In the genomic region with DNA sequence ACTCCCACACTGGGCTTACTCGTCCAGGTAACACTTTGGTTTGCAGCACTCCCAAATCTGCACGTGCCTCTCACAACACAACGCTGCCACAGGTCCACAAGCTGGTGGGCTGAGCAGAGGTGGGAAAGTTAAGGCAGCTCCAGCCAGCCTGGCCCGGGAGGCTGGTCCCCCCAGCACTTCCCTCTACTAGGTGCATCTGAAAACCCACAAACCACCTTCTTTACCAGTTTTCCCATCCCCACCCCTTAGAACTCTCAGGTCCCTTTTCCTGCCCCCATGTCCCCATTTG, we compare ENCODE assay signal across 18 cellular contexts. TPM values are rescaled to one million over a fixed set of nuclear protein-coding genes. Genes with fewer than 3 reads are reported as not detected.
DNase-seq lines count a peak whose midpoint lies in the region; ATAC-seq, FAIRE-seq and TF ChIP-seq lines count a peak whose summit lies in the region.
"Had no signal": no experiment of that assay in that cellular context is flagged by ENCODE, and none has a peak within 500 bp of the region (broad histone marks: within the 10 kb centered on the region; RNA-seq: fewer than 3 reads in every experiment).

No MANE protein-coding gene starts in this region.

- no peak overlapping the region for H4K8ac ChIP-seq in H1 (ENCODE audit: extremely low read depth, insufficient read depth, low read length)

- H3K18ac ChIP-seq in H1 (ENCODE audit: extremely low read depth, low read length): no peak overlapping the region

- CTCF ChIA-PET in activated naive CD4-positive, alpha-beta T cell treated with anti-CD3 and anti-CD28 coated beads for 36 hours (lab: Charles Lee): interaction anchor here (0.6 to 1.0 kb wide), 2 partner anchors 16 to 95 kb away, joined by 3 read pairs; no protein-coding TSS in a partner anchor
- CTCF ChIA-PET in RWPE1 (lab: Yijun Ruan, JAX): interaction anchor here (1.0 kb wide), 1 partner anchor 18 kb away, joined by 3 read pairs; no protein-coding TSS in a partner anchor
- CTCF ChIA-PET in H1 (lab: Charles Lee; ENCODE audit: partially characterized antibody): interaction anchor here (1.0 to 6.8 kb wide), 4 partner anchors 12 to 25 kb away, joined by 4 to 43 read pairs (median 6); no protein-coding TSS in a partner anchor

- H3K79me2 ChIP-seq in H1 (ENCODE audit: control insufficient read depth in 1 of 2, insufficient read depth in 2 of 2, low read length in 2 of 2): no peaks in the 10 kb centered on the region

- no peak overlapping the region for H2BK120ac ChIP-seq in H1 (replicated peaks; ENCODE audit: low read depth, low read length)

- peaks cover 31% of the 10 kb centered on the region for H3K4me1 Mint-ChIP-seq in activated naive CD4-positive, alpha-beta T cell treated with anti-CD3 and anti-CD28 coated beads, Interleukin-2, amount 50 U/mL, for 24 hours
- peaks cover 28% of the 10 kb centered on the region for H3K4me1 Mint-ChIP-seq in activated naive CD4-positive, alpha-beta T cell treated with anti-CD3 and anti-CD28 coated beads for 36 hours (ENCODE audit: low read depth)
- H3K4me1 Mint-ChIP-seq in type B pancreatic cell (ENCODE audit: unreplicated experiment): peaks cover 22% of the 10 kb centered on the region

- peaks cover 0 to 9% (median 5%) of the 10 kb centered on the region in 4 experiments; a peak in 3 of 7 replicates for H3K27me3 ChIP-seq in H1 (replicated peaks in 1 of 4; ENCODE audit: control insufficient read depth in 3 of 4, extremely low read depth in 1 of 4, insufficient read depth in 3 of 4, low read length in 3 of 4)
- H3K27me3 ChIP-seq: sigmoid colon, upper lobe of left lung had no signal

- no peak overlapping the region for H3K4me3 ChIP-seq in H1 (ENCODE audit: extremely low read depth in 1 of 4, insufficient read depth in 2 of 4, low read depth in 3 of 4, low read length in 4 of 4)
- H3K4me3 ChIP-seq: upper lobe of left lung had no signal

- H3K36me3 Mint-ChIP-seq in activated naive CD4-positive, alpha-beta T cell treated with anti-CD3 and anti-CD28 coated beads, Interleukin-2, amount 50 U/mL, for 24 hours: no peaks in the 10 kb centered on the region
- H3K36me3 Mint-ChIP-seq in activated naive CD4-positive, alpha-beta T cell treated with anti-CD3 and anti-CD28 coated beads for 36 hours (ENCODE audit: low read depth): no peaks in the 10 kb centered on the region
- no peaks in the 10 kb centered on the region for H3K36me3 Mint-ChIP-seq in type B pancreatic cell

- no peak for ATAC-seq in GM18868 (IDR thresholded peaks at IDR 0.05; ENCODE audit: unreplicated experiment)
- ATAC-seq in GM19395 (IDR thresholded peaks at IDR 0.05; ENCODE audit: unreplicated experiment): no peak

- no peak overlapping the region for H2AK5ac ChIP-seq in H1 (ENCODE audit: low read depth, low read length)

- TF ChIP-seq RAD21 in H1 (IDR thresholded peaks at IDR 0.05 in 1 of 2, conservative IDR thresholded peaks at IDR 0.05 in 1 of 2; ENCODE audit: low read depth in 2 of 2, low read length in 2 of 2): no peak

- H3K23ac ChIP-seq in H1 (ENCODE audit: insufficient read length): no peak overlapping the region

- H3K27ac ChIP-seq in RWPE1: 0 out of 2 replicates have a peak overlapping the region, but pooled peaks have one; percentile 83
- H3K27ac ChIP-seq in H1 (ENCODE audit: low read depth, low read length): no peak overlapping the region
- H3K27ac ChIP-seq: upper lobe of left lung had no signal

- intact Hi-C loops in activated naive CD4-positive, alpha-beta T cell treated with anti-CD3 and anti-CD28 coated beads for 36 hours (cut with micrococcal nuclease): loop anchor here (2.0 to 5.0 kb wide), 3 partner anchors 93 to 1137 kb away; a partner anchor contains a TSS

- no peak overlapping the region for H3K4me2 ChIP-seq in H1 (ENCODE audit: insufficient read depth in 1 of 2, low read depth in 2 of 2, low read length in 2 of 2)

- no peak overlapping the region for H4K5ac ChIP-seq in H1 (ENCODE audit: insufficient read length, low read depth, low read length)

- H2BK15ac ChIP-seq in H1 (ENCODE audit: low read length): no peak overlapping the region

- H3K4me1 ChIP-seq in H1 (replicated peaks in 1 of 4; ENCODE audit: control insufficient read depth in 3 of 4, insufficient read depth in 4 of 4, low read length in 3 of 4): peaks cover 0 to 7% (median 1%) of the 10 kb centered on the region in 4 experiments; a peak in 4 of 7 replicates

- no peaks in the 10 kb centered on the region for H3K9me3 Mint-ChIP-seq in activated naive CD4-positive, alpha-beta T cell treated with anti-CD3 and anti-CD28 coated beads, Interleukin-2, amount 50 U/mL, for 24 hours
- no peaks in the 10 kb centered on the region for H3K9me3 Mint-ChIP-seq in activated naive CD4-positive, alpha-beta T cell treated with anti-CD3 and anti-CD28 coated beads for 36 hours
- no peaks in the 10 kb centered on the region for H3K9me3 Mint-ChIP-seq in type B pancreatic cell

- no peak overlapping the region for H4K91ac ChIP-seq in H1 (replicated peaks; ENCODE audit: insufficient read length, low read length)

- 93% methylated on average over 4 of the region's 4 CpGs; no CpG with 5 or more reads in 1 of the 2 experiments for WGBS in H1 (ENCODE audit: extremely low coverage in 1 of 2, insufficient coverage in 1 of 2, insufficient read length in 1 of 2, insufficient replicate concordance in 2 of 2, low coverage in 1 of 2, low lambda C conversion rate in 2 of 2, missing lambda C conversion rate in 1 of 2), 2 experiments

- H3K36me3 ChIP-seq in H1 (ENCODE audit: control insufficient read depth in 2 of 4, insufficient read depth in 4 of 4, low read length in 3 of 4): no peaks in the 10 kb centered on the region
- H3K36me3 ChIP-seq: sigmoid colon, upper lobe of left lung had no signal

- no peak overlapping the region for H3K4ac ChIP-seq in H1 (replicated peaks; ENCODE audit: insufficient read length, low read depth, low read length)

- FAIRE-seq in H1 (lab: Jason Lieb, UNC): no peak
- FAIRE-seq: colon had no signal

- no peak for TF ChIP-seq POLR2A in H1 (IDR thresholded peaks at IDR 0.05; ENCODE audit: control extremely low read depth in 1 of 2, low read depth in 2 of 2, low read length in 2 of 2)

- no peak overlapping the region for H3K14ac ChIP-seq in H1 (ENCODE audit: insufficient read length)

- H2AFZ ChIP-seq in H1 (ENCODE audit: low read length): no peak overlapping the region

- H3K56ac ChIP-seq in H1 (replicated peaks; ENCODE audit: insufficient read length, low read depth, low read length): no peak overlapping the region

- peak overlapping the region; percentile 92 for H3K27ac Mint-ChIP-seq in activated naive CD4-positive, alpha-beta T cell treated with anti-CD3 and anti-CD28 coated beads, Interleukin-2, amount 50 U/mL, for 24 hours
- no peak overlapping the region for H3K27ac Mint-ChIP-seq in activated naive CD4-positive, alpha-beta T cell treated with anti-CD3 and anti-CD28 coated beads for 36 hours
- no peak overlapping the region for H3K27ac Mint-ChIP-seq in type B pancreatic cell

- no peaks in the 10 kb centered on the region for H4K20me1 ChIP-seq in H1 (replicated peaks in 1 of 2; ENCODE audit: control insufficient read depth in 1 of 2, insufficient read depth in 2 of 2, low read length in 2 of 2)

- DNase-seq in activated naive CD4-positive, alpha-beta T cell treated with anti-CD3 and anti-CD28 coated beads for 36 hours: no peak
- no peak for DNase-seq in RWPE1 (ENCODE audit: low spot score)
- peak in 1 of 2 experiments; percentile 38 for DNase-seq in H1 (ENCODE audit: low read depth in 1 of 2, low spot score in 2 of 2)
- no peak for DNase-seq in type B pancreatic cell (ENCODE audit: extremely low spot score, unreplicated experiment)
- DNase-seq in cerebellar cortex (ENCODE audit: low spot score): no peak
- DNase-seq: anterior cingulate cortex; Calu3; GDM1; NCI-H1048; RPMI8226; sigmoid colon; stimulated activated CD4-positive, alpha-beta T cell treated with anti-CD3 and anti-CD28 coated beads, Interleukin-4, amount 100 ng/mL, for 24 hours; SW 1271; upper lobe of left lung had no signal

- peaks cover 8% of the 10 kb centered on the region; the same call in 1 of the 2 replicates for H3K23me2 ChIP-seq in H1 (ENCODE audit: low read depth, low read length)

- POLR2A ChIA-PET in RWPE1 (lab: Yijun Ruan, JAX; ENCODE audit: low non-redundant PET): no interaction called here
- POLR2A ChIA-PET in H1 (lab: Charles Lee; ENCODE audit: partially characterized antibody): interaction anchor here (2.1 to 2.5 kb wide), 2 partner anchors 7 to 11 kb away, joined by 8 to 20 read pairs; no protein-coding TSS in a partner anchor

- no peak overlapping the region for H2BK5ac ChIP-seq in H1 (ENCODE audit: low read depth, low read length)

- peak overlapping the region; percentile 92 for H3K4me3 Mint-ChIP-seq in activated naive CD4-positive, alpha-beta T cell treated with anti-CD3 and anti-CD28 coated beads, Interleukin-2, amount 50 U/mL, for 24 hours
- no peak overlapping the region for H3K4me3 Mint-ChIP-seq in activated naive CD4-positive, alpha-beta T cell treated with anti-CD3 and anti-CD28 coated beads for 36 hours
- peak overlapping the region; percentile 47 for H3K4me3 Mint-ChIP-seq in type B pancreatic cell

- no peak for TF ChIP-seq CTCF in RWPE1 (conservative IDR thresholded peaks at IDR 0.05; ENCODE audit: low read depth)
- TF ChIP-seq CTCF in H1 (IDR thresholded peaks at IDR 0.05; ENCODE audit: control extremely low read depth in 1 of 3, insufficient read depth in 1 of 3, low read depth in 1 of 3, low read length in 3 of 3): no peak
- no peak for TF ChIP-seq CTCF in type B pancreatic cell (conservative IDR thresholded peaks at IDR 0.05)

- no peaks in the 10 kb centered on the region; the same call in 1 of the 2 replicates for H3K79me1 ChIP-seq in H1 (ENCODE audit: low read depth, low read length)

- H3K9ac ChIP-seq in H1 (replicated peaks in 1 of 4; ENCODE audit: extremely low read depth in 1 of 4, low read depth in 3 of 4, low read length in 3 of 4): no peak overlapping the region

- TF ChIP-seq EP300 in H1 (IDR thresholded peaks at IDR 0.05; ENCODE audit: borderline replicate concordance in 1 of 2, low read depth in 2 of 2, low read length in 2 of 2): no peak

- H3K9me3 ChIP-seq in H1 (ENCODE audit: insufficient read depth in 2 of 2, low read depth in 1 of 2, low read length in 1 of 2): no peaks in the 10 kb centered on the region
- H3K9me3 ChIP-seq: sigmoid colon, upper lobe of left lung had no signal

- no peak overlapping the region for H2BK20ac ChIP-seq in H1 (ENCODE audit: low read length)

- H3K27me3 Mint-ChIP-seq in activated naive CD4-positive, alpha-beta T cell treated with anti-CD3 and anti-CD28 coated beads, Interleukin-2, amount 50 U/mL, for 24 hours: no peaks in the 10 kb centered on the region
- no peaks in the 10 kb centered on the region for H3K27me3 Mint-ChIP-seq in activated naive CD4-positive, alpha-beta T cell treated with anti-CD3 and anti-CD28 coated beads for 36 hours (ENCODE audit: low read depth)
- H3K27me3 Mint-ChIP-seq in type B pancreatic cell: no peaks in the 10 kb centered on the region

- H2BK12ac ChIP-seq in H1 (ENCODE audit: low read depth, low read length): peak overlapping the region; percentile 11; the same call in 1 of the 2 replicates

RNA-seq across cellular contexts. Expression of a gene that starts 1.4 kb away (rescaled TPM):
- total RNA-seq in activated naive CD4-positive, alpha-beta T cell treated with anti-CD3 and anti-CD28 coated beads for 36 hours: 10 to 100 TPM; 32.1 to 33.2 TPM
- total RNA-seq in H1 (2021; fragmentation: NEBNext Ultra II Directional; extraction: Animal tissue kit (Norgen Biotek cat#: 25700)): 25.3 and 30.0 TPM in 2 replicates
- 14.8 and 32.7 TPM in 2 replicates for polyA plus RNA-seq in H1 (2011; rRNA removed)
- polyA plus RNA-seq in H1 (2011; cell fraction: cytosol; rRNA removed): 24.0 TPM
- polyA plus RNA-seq in H1 (2011; cell fraction: nucleus; rRNA removed): 151 TPM
- polyA plus RNA-seq in H1 (2012, experiment 1 of 2): 20.2 to 49.6 TPM (median 37.7 TPM) in 4 replicates
- polyA plus RNA-seq in H1 (2012, experiment 2 of 2): 24.4 TPM
- 45.2 TPM for polyA plus RNA-seq in H1 (2013, experiment 1 of 2)
- polyA plus RNA-seq in H1 (2013, experiment 2 of 2): 38.1 TPM
- 5.0 and 7.6 TPM in 2 replicates for polyA minus RNA-seq in H1 (2011; rRNA and poly(A)+ RNA removed)
- polyA minus RNA-seq in H1 (2011; cell fraction: cytosol; rRNA and poly(A)+ RNA removed): 17.7 TPM
- polyA minus RNA-seq in H1 (2011; cell fraction: nucleus; rRNA and poly(A)+ RNA removed): 25.7 TPM
- total RNA-seq in type B pancreatic cell (ENCODE audit: low replicate concordance): 37.7 and 40.7 TPM in 2 replicates

RNA-seq across cellular contexts. Expression of a gene that starts 46.9 kb away (rescaled TPM):
- 10 to 100 TPM; 92.1 to 97.7 TPM for total RNA-seq in activated naive CD4-positive, alpha-beta T cell treated with anti-CD3 and anti-CD28 coated beads for 36 hours
- total RNA-seq in H1 (2021; fragmentation: NEBNext Ultra II Directional; extraction: Animal tissue kit (Norgen Biotek cat#: 25700)): 146 and 155 TPM in 2 replicates
- 99.1 and 142 TPM in 2 replicates for polyA plus RNA-seq in H1 (2011; rRNA removed)
- polyA plus RNA-seq in H1 (2011; cell fraction: cytosol; rRNA removed): 140 TPM
- 77.5 TPM for polyA plus RNA-seq in H1 (2011; cell fraction: nucleus; rRNA removed)
- polyA plus RNA-seq in H1 (2012, experiment 1 of 2): 156 to 184 TPM (median 166 TPM) in 4 replicates
- 48.6 TPM for polyA plus RNA-seq in H1 (2012, experiment 2 of 2)
- polyA plus RNA-seq in H1 (2013, experiment 1 of 2): 81.9 TPM
- polyA plus RNA-seq in H1 (2013, experiment 2 of 2): 84.3 TPM
- 108 and 113 TPM in 2 replicates for polyA minus RNA-seq in H1 (2011; rRNA and poly(A)+ RNA removed)
- 61.2 TPM for polyA minus RNA-seq in H1 (2011; cell fraction: cytosol; rRNA and poly(A)+ RNA removed)
- 42.7 TPM for polyA minus RNA-seq in H1 (2011; cell fraction: nucleus; rRNA and poly(A)+ RNA removed)
- total RNA-seq in type B pancreatic cell (ENCODE audit: low replicate concordance): 104 and 112 TPM in 2 replicates
